ENCODE assay signal across 8 cellular contexts in the genomic region with DNA sequence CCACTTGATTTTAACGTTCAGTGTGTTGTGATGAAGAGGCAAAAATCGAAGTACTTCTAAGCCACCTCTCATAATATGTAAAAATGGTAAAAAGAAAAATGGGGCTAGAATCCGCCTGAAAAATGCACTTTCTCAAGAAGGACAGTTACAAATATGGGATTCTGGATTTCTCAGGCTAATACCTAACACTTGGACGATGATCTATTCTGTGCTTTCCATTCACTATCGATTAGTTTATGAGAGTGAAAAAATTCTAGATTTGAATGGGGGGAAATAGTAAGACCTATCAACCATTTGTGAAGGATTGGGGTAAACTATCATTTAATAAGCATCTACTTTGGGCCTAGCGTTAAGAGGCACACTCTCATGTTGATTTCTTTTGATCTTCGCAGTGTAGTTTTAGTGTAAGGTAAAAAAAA. TPM values are rescaled to one million over a fixed set of nuclear protein-coding genes. Genes with fewer than 3 reads are reported as not detected.
DNase-seq lines count a peak whose midpoint lies in the region; ATAC-seq and TF ChIP-seq lines count a peak whose summit lies in the region.
"Not testable (repeated sequence)": the region's sequence is repeated elsewhere in the genome, so short reads cannot be mapped to it uniquely, and the experiment has no call there.

No MANE protein-coding gene starts in this region.

- peak overlapping the region; percentile 89 for H3K27ac Mint-ChIP-seq in activated CD8-positive, alpha-beta T cell treated with anti-CD3 and anti-CD28 coated beads for 36 hours

- not testable (repeated sequence) for H3K27me3 Mint-ChIP-seq in activated CD8-positive, alpha-beta T cell treated with anti-CD3 and anti-CD28 coated beads for 36 hours

- H3K4me3 Mint-ChIP-seq in activated CD8-positive, alpha-beta T cell treated with anti-CD3 and anti-CD28 coated beads for 36 hours: peak overlapping the region; percentile 74

- H3K4me1 ChIP-seq in mononuclear cell (ENCODE audit: insufficient read depth, low read length) (peaks cover 11% of the 10 kb centered on the region), sigmoid colon (peaks cover 3 to 25% (median 18%) of the 10 kb centered on the region in 4 donors)
- not testable (repeated sequence) for H3K4me1 ChIP-seq in aorta (ENCODE audit: control insufficient read depth in 1 of 2, insufficient read depth in 2 of 2, low read length in 2 of 2)

- 0 out of 2 replicates have a peak overlapping the region, but pooled peaks have one; percentile 75 for H3K4me3 ChIP-seq in GM08714 (ENCODE audit: low read length)
- peak overlapping the region; percentile 41 to 58 for H3K4me3 ChIP-seq in cardiac fibroblast (replicated peaks in 1 of 2; ENCODE audit: low read depth in 2 of 2, low read length in 2 of 2)
- peak overlapping the region; percentile 49 to 63 for H3K4me3 ChIP-seq in foreskin fibroblast (ENCODE audit: low read depth in 1 of 2, low read length in 2 of 2)
- peak overlapping the region; percentile 68 for H3K4me3 ChIP-seq in mononuclear cell (ENCODE audit: low read length)
- peak overlapping the region; percentile 45 to 100 (median 79) for H3K4me3 ChIP-seq in sigmoid colon
- H3K4me3 ChIP-seq in aorta (ENCODE audit: low read length in 2 of 2): peak overlapping the region; percentile 2 to 52

- POLR2A ChIA-PET in activated CD8-positive, alpha-beta T cell treated with anti-CD3 and anti-CD28 coated beads for 36 hours (lab: Charles Lee): interaction anchor here (0.6 kb wide), 1 partner anchor 125 kb away, joined by 3 read pairs; no protein-coding TSS in a partner anchor

- intact Hi-C loops in activated CD8-positive, alpha-beta T cell treated with anti-CD3 and anti-CD28 coated beads for 36 hours (cut with micrococcal nuclease): not testable (repeated sequence)
- intact Hi-C loops in sigmoid colon (cut with DNase I) (loop anchor here (10.0 kb wide), 1 partner anchor 122 kb away; no protein-coding TSS in a partner anchor), aorta (cut with DNase I) (loop anchor here in 1 of 2 donors (2.0 to 10.0 kb wide), 2 partner anchors 26 to 92 kb away; no protein-coding TSS in a partner anchor)

- not testable (repeated sequence) for H3K36me3 ChIP-seq in sigmoid colon; aorta (ENCODE audit: control insufficient read depth in 1 of 2, insufficient read depth in 2 of 2, low read length in 1 of 2)

- not testable (repeated sequence) for H3K36me3 Mint-ChIP-seq in activated CD8-positive, alpha-beta T cell treated with anti-CD3 and anti-CD28 coated beads for 36 hours (ENCODE audit: low read depth)

- H3K27ac ChIP-seq in sigmoid colon (peak overlapping the region; percentile 95 to 100 (median 98)), aorta (ENCODE audit: low read depth in 1 of 2, low read length in 2 of 2) (peak overlapping the region in 1 of 2 donors; percentile 28)

- H3K9me3 Mint-ChIP-seq in activated CD8-positive, alpha-beta T cell treated with anti-CD3 and anti-CD28 coated beads for 36 hours: not testable (repeated sequence)

- CTCF ChIA-PET in activated CD8-positive, alpha-beta T cell treated with anti-CD3 and anti-CD28 coated beads for 36 hours (lab: Charles Lee): not testable (repeated sequence)

- WGBS in sigmoid colon, 2 donors: 28 to 46% methylated on average over 7 of the region's 7 CpGs
- 27 to 33% methylated on average over 7 of the region's 7 CpGs for WGBS in aorta, 2 donors

- peaks cover 20% of the 10 kb centered on the region for H3K4me1 Mint-ChIP-seq in activated CD8-positive, alpha-beta T cell treated with anti-CD3 and anti-CD28 coated beads for 36 hours (ENCODE audit: low read depth)

- ATAC-seq in activated CD8-positive, alpha-beta T cell treated with anti-CD3 and anti-CD28 coated beads for 36 hours; aorta (ENCODE audit: low FRiP score): not testable (repeated sequence)

- TF ChIP-seq POLR2A in sigmoid colon (IDR thresholded peaks at IDR 0.05): not testable (repeated sequence)

- TF ChIP-seq CTCF in activated CD8-positive, alpha-beta T cell treated with anti-CD3 and anti-CD28 coated beads for 36 hours (IDR thresholded peaks at IDR 0.05); cardiac fibroblast (IDR thresholded peaks at IDR 0.05; ENCODE audit: low read depth, low read length); foreskin fibroblast (IDR thresholded peaks at IDR 0.05; ENCODE audit: low read depth, low read length); sigmoid colon (IDR thresholded peaks at IDR 0.05): not testable (repeated sequence)

- H3K9me3 ChIP-seq in mononuclear cell (ENCODE audit: low read depth, low read length); sigmoid colon; aorta (ENCODE audit: control insufficient read depth, low read length): not testable (repeated sequence)

- TF ChIP-seq EP300 in sigmoid colon (IDR thresholded peaks at IDR 0.05): not testable (repeated sequence)

- peak; percentile 39 for DNase-seq in NCI-H69 (lab: John Stamatoyannopoulos, UW)
- not testable (repeated sequence) for DNase-seq in activated CD8-positive, alpha-beta T cell treated with anti-CD3 and anti-CD28 coated beads for 36 hours; cardiac fibroblast (ENCODE audit: low read depth in 2 of 2); foreskin fibroblast; sigmoid colon; aorta

- not testable (repeated sequence) for H3K27me3 ChIP-seq in mononuclear cell (ENCODE audit: insufficient read depth, low read length); sigmoid colon; aorta (ENCODE audit: control insufficient read depth in 1 of 2, insufficient read depth in 2 of 2, low read length in 1 of 2)

RNA-seq across cellular contexts. Expression of gene KMT2C, which starts 1.4 kb away (rescaled TPM):
- total RNA-seq in activated CD8-positive, alpha-beta T cell treated with anti-CD3 and anti-CD28 coated beads for 36 hours: 10 to 100 TPM; 48.5 to 52.8 TPM
- total RNA-seq in mononuclear cell (122 TPM), sigmoid colon (10 to 100 TPM; 46.4 to 75.6 (median 57.2) TPM), aorta (100 to 1,000 TPM; 104 to 123 TPM)
- polyA plus RNA-seq in sigmoid colon (10 to 100 TPM in 1 of 3 donors, 1 to 10 TPM in 2; 7.4 to 18.9 (median 8.4) TPM), aorta (1 to 10 TPM; 5.8 to 8.9 TPM)

Comparison
In these comparisons a context has a peak if more than half of its experiments do, and no peak if none do; other contexts are left out.
1. H3K4me3 ChIP-seq: peak in every context shown above with its lines; median percentile 79 in sigmoid colon; 75 in GM08714; 68 in mononuclear cell; 56 in foreskin fibroblast; 50 in cardiac fibroblast; 27 in aorta.